8 cellular contexts compared by ENCODE assay signal in genomic region chr2:106085441-106085911, GRCh38.
DNase-seq lines count a peak whose midpoint lies in the region; ATAC-seq and TF ChIP-seq lines count a peak whose summit lies in the region.

No MANE protein-coding gene starts in this region.

- H3K4me3 Mint-ChIP-seq in effector memory CD8-positive, alpha-beta T cell, result peak overlapping the region; percentile 23 to 52
- H3K4me3 Mint-ChIP-seq in osteocyte (ENCODE audit: unreplicated experiment), result no peak overlapping the region

- CTCF ChIA-PET in BJ (lab: Yijun Ruan, JAX), result interaction anchor here (0.7 to 2.6 kb wide), 5 partner anchors 235 to 512 kb away, joined by 3 to 16 read pairs (median 5); no protein-coding TSS in a partner anchor
- CTCF ChIA-PET in PC-9 (lab: Charles Lee), result no interaction called here

- H3K4me1 ChIP-seq in PC-9 (replicated peaks; ENCODE audit: insufficient read depth), result no peaks in the 10 kb centered on the region

- H3K9me3 Mint-ChIP-seq in effector memory CD8-positive, alpha-beta T cell, result no peaks in the 10 kb centered on the region
- peaks cover 20% of the 10 kb centered on the region for H3K9me3 Mint-ChIP-seq in osteocyte (ENCODE audit: unreplicated experiment)

- H3K4me2 ChIP-seq in PC-9, result no peak overlapping the region

- H3K27ac ChIP-seq in PC-9, result no peak overlapping the region

- H3K27ac Mint-ChIP-seq in effector memory CD8-positive, alpha-beta T cell, result peak overlapping the region; percentile 88 to 96
- H3K27ac Mint-ChIP-seq in osteocyte (ENCODE audit: unreplicated experiment), result no peak overlapping the region

- peak; percentile 59 for ATAC-seq in HG02610 (IDR thresholded peaks at IDR 0.05; ENCODE audit: unreplicated experiment)
- ATAC-seq in effector memory CD8-positive, alpha-beta T cell (replicated peaks), result peak; percentile 83
- ATAC-seq in HG03469 (IDR thresholded peaks at IDR 0.05; ENCODE audit: unreplicated experiment), result no peak

- H3K9me2 ChIP-seq in PC-9 (ENCODE audit: insufficient read depth), result no peaks in the 10 kb centered on the region

- no peaks in the 10 kb centered on the region for H3K27me3 Mint-ChIP-seq in effector memory CD8-positive, alpha-beta T cell
- H3K27me3 Mint-ChIP-seq in osteocyte (ENCODE audit: unreplicated experiment), result peaks cover 57% of the 10 kb centered on the region

- intact Hi-C loops in PC-9 (cut with micrococcal nuclease; ENCODE audit: unreplicated experiment), result loop anchor here (5.0 kb wide), 1 partner anchor 508 kb away; no protein-coding TSS in a partner anchor

- H3K27me3 ChIP-seq in BJ (ENCODE audit: control insufficient read depth, insufficient read depth, low read length) (peaks cover 4% of the 10 kb centered on the region), PC-9 (ENCODE audit: insufficient read depth, low read depth) (no peaks in the 10 kb centered on the region)

- no peaks in the 10 kb centered on the region for H3K9me3 ChIP-seq in PC-9 (ENCODE audit: insufficient read depth, low read depth)

- no peaks in the 10 kb centered on the region for H3K79me2 ChIP-seq in PC-9 (ENCODE audit: low read depth)

- H3K36me3 ChIP-seq in BJ (ENCODE audit: control insufficient read depth, insufficient read depth, low read length) (no peaks in the 10 kb centered on the region), PC-9 (ENCODE audit: low read depth) (no peaks in the 10 kb centered on the region)

- H3K4me3 ChIP-seq in BJ (ENCODE audit: low read depth, low read length) (no peak overlapping the region), PC-9 (no peak overlapping the region)

- no peaks in the 10 kb centered on the region for H3F3A ChIP-seq in PC-9 (ENCODE audit: insufficient read depth, low read depth)

- no TSS peak for BruUV-seq in PC-9 (replicated peaks; lab: Mats Ljungman, UMichigan)

- DNase-seq in BJ (ENCODE audit: low read depth), result peak; percentile 9
- peak; percentile 61 to 70 for DNase-seq in activated CD4-positive, alpha-beta T cell treated with anti-CD3 and anti-CD28 coated beads for 4 hours
- DNase-seq in effector memory CD8-positive, alpha-beta T cell, result peak; percentile 28 to 59 (median 36)
- no peak for DNase-seq in osteocyte (ENCODE audit: extremely low spot score, unreplicated experiment)
- DNase-seq in DMS114 treated with DMSO at 0.1 percent for 48 hours (lab: John Stamatoyannopoulos, UW; ENCODE audit: unreplicated experiment), result no peak
- DNase-seq in PC-9, result no peak

- POLR2A ChIA-PET in BJ (lab: Charles Lee), result no interaction called here
- POLR2A ChIA-PET in PC-9 (lab: Charles Lee; ENCODE audit: unreplicated experiment), result no interaction called here

- TF ChIP-seq CTCF in BJ (IDR thresholded peaks at IDR 0.05; ENCODE audit: insufficient read depth, low read depth, low read length) (peak; percentile 64), osteocyte (IDR thresholded peaks at IDR 0.05) (peak; percentile 45), PC-9 (conservative IDR thresholded peaks at IDR 0.05) (no peak)

- no peaks in the 10 kb centered on the region for H4K20me1 ChIP-seq in PC-9 (ENCODE audit: insufficient read depth)

- H2AFZ ChIP-seq in PC-9, result no peak overlapping the region

- H3K36me3 Mint-ChIP-seq in effector memory CD8-positive, alpha-beta T cell (ENCODE audit: insufficient read depth), result no peaks in the 10 kb centered on the region
- H3K36me3 Mint-ChIP-seq in osteocyte (ENCODE audit: unreplicated experiment), result peaks cover 6% of the 10 kb centered on the region

- H3K4me1 Mint-ChIP-seq in effector memory CD8-positive, alpha-beta T cell (ENCODE audit: low read depth in 2 of 2), result peaks cover 26 to 35% of the 10 kb centered on the region in 2 donors
- H3K4me1 Mint-ChIP-seq in osteocyte (ENCODE audit: unreplicated experiment), result no peaks in the 10 kb centered on the region

Comparison
In these comparisons a context has a peak if more than half of its experiments do, and no peak if none do; other contexts are left out.
1. DNase-seq: peak in BJ (single experiment), activated CD4-positive, alpha-beta T cell treated with anti-CD3 and anti-CD28 coated beads for 4 hours (2 of 2) and effector memory CD8-positive, alpha-beta T cell (3 of 3); none in osteocyte (single experiment), DMS114 treated with DMSO at 0.1 percent for 48 hours (single experiment) and PC-9 (0 of 2).